Comparison of ENCODE assay signal across 11 cellular contexts in genomic region chr9:129866373-129867137, GRCh38. TPM values are rescaled to one million over a fixed set of nuclear protein-coding genes. Genes with fewer than 3 reads are reported as not detected.
A peak's percentile ranks its signal among the peaks of the same experiment; 100 is the strongest.
DNase-seq lines count a peak whose midpoint lies in the region; ATAC-seq and TF ChIP-seq lines count a peak whose summit lies in the region.
"Had no signal": no experiment of that assay in that cellular context is flagged by ENCODE, and none has a peak within 500 bp of the region (broad histone marks: within the 10 kb centered on the region; RNA-seq: fewer than 3 reads in every experiment).

No MANE protein-coding gene starts in this region.

- CTCF ChIA-PET in activated CD8-positive, alpha-beta memory T cell treated with anti-CD3 and anti-CD28 coated beads, Interleukin-2, amount 10 ng/mL, durations not matched to agents 7 days and 5 days (lab: Charles Lee): interaction anchor here (0.6 to 12.0 kb wide), 3 partner anchors 10 to 22 kb away, joined by 3 to 110 read pairs (median 3); no protein-coding TSS in a partner anchor

- H3K4me3 ChIP-seq in ascending aorta: no peak overlapping the region
- H3K4me3 ChIP-seq: heart right ventricle had no signal

- H3K27ac ChIP-seq in ascending aorta: no peak overlapping the region

- H3K27ac Mint-ChIP-seq in activated CD8-positive, alpha-beta memory T cell treated with anti-CD3 and anti-CD28 coated beads, Interleukin-2, amount 10 ng/mL, durations not matched to agents 7 days and 5 days: peak overlapping the region; percentile 88
- peak overlapping the region; percentile 96 for H3K27ac Mint-ChIP-seq in stimulated activated naive CD8-positive, alpha-beta T cell treated with anti-CD3 and anti-CD28 coated beads, Interleukin-15, Interleukin-2, amounts not matched to agents 100 ng/mL and 50 ng/mL, for 24 hours

- peaks cover 67 to 71% of the 10 kb centered on the region in 2 donors for H3K36me3 ChIP-seq in ascending aorta

- peaks cover 95% of the 10 kb centered on the region for H3K4me1 Mint-ChIP-seq in activated CD8-positive, alpha-beta memory T cell treated with anti-CD3 and anti-CD28 coated beads, Interleukin-2, amount 10 ng/mL, durations not matched to agents 7 days and 5 days
- H3K4me1 Mint-ChIP-seq in stimulated activated naive CD8-positive, alpha-beta T cell treated with anti-CD3 and anti-CD28 coated beads, Interleukin-15, Interleukin-2, amounts not matched to agents 100 ng/mL and 50 ng/mL, for 24 hours (ENCODE audit: low read depth): peaks cover 88% of the 10 kb centered on the region

- H3K27me3 Mint-ChIP-seq in activated CD8-positive, alpha-beta memory T cell treated with anti-CD3 and anti-CD28 coated beads, Interleukin-2, amount 10 ng/mL, durations not matched to agents 7 days and 5 days: no peaks in the 10 kb centered on the region
- no peaks in the 10 kb centered on the region for H3K27me3 Mint-ChIP-seq in stimulated activated naive CD8-positive, alpha-beta T cell treated with anti-CD3 and anti-CD28 coated beads, Interleukin-15, Interleukin-2, amounts not matched to agents 100 ng/mL and 50 ng/mL, for 24 hours

- H3K4me3 Mint-ChIP-seq in activated CD8-positive, alpha-beta memory T cell treated with anti-CD3 and anti-CD28 coated beads, Interleukin-2, amount 10 ng/mL, durations not matched to agents 7 days and 5 days: peak overlapping the region; percentile 2
- peak overlapping the region; percentile 40 for H3K4me3 Mint-ChIP-seq in stimulated activated naive CD8-positive, alpha-beta T cell treated with anti-CD3 and anti-CD28 coated beads, Interleukin-15, Interleukin-2, amounts not matched to agents 100 ng/mL and 50 ng/mL, for 24 hours

- no peaks in the 10 kb centered on the region for H3K9me3 ChIP-seq in ascending aorta
- H3K9me3 ChIP-seq: heart right ventricle had no signal

- no peaks in the 10 kb centered on the region for H3K4me1 ChIP-seq in ascending aorta

- no peaks in the 10 kb centered on the region for H3K27me3 ChIP-seq in ascending aorta
- H3K27me3 ChIP-seq: heart right ventricle had no signal

- ATAC-seq in activated CD8-positive, alpha-beta memory T cell treated with anti-CD3 and anti-CD28 coated beads, Interleukin-2, amount 10 ng/mL, durations not matched to agents 7 days and 5 days: no peak
- ATAC-seq in HG03432 (IDR thresholded peaks at IDR 0.05; ENCODE audit: unreplicated experiment): no peak

- intact Hi-C loops in ascending aorta (cut with DNase I): no loop called here

- H3K9me3 Mint-ChIP-seq in activated CD8-positive, alpha-beta memory T cell treated with anti-CD3 and anti-CD28 coated beads, Interleukin-2, amount 10 ng/mL, durations not matched to agents 7 days and 5 days (ENCODE audit: low read depth): no peaks in the 10 kb centered on the region
- H3K9me3 Mint-ChIP-seq in stimulated activated naive CD8-positive, alpha-beta T cell treated with anti-CD3 and anti-CD28 coated beads, Interleukin-15, Interleukin-2, amounts not matched to agents 100 ng/mL and 50 ng/mL, for 24 hours: no peaks in the 10 kb centered on the region

- DNase-seq in activated T-cell treated with anti-CD3 and anti-CD28 coated beads for 24 hours (ENCODE audit: low read depth) (peak; percentile 22), activated T-cell treated with anti-CD3 and anti-CD28 coated beads for 4 hours (no peak), epidermal melanocyte (ENCODE audit: insufficient read length, low spot score) (peak; percentile 26), NCI-H524 (lab: John Stamatoyannopoulos, UW) (no peak), ascending aorta (ENCODE audit: low spot score in 2 of 2) (no peak)
- DNase-seq in activated CD8-positive, alpha-beta memory T cell treated with anti-CD3 and anti-CD28 coated beads, Interleukin-2, amount 10 ng/mL, durations not matched to agents 7 days and 5 days: no peak
- DNase-seq: heart right ventricle, NCI-H187 treated with DMSO at 0.1 percent for 48 hours, T1000 had no signal

- TF ChIP-seq CTCF in ascending aorta (IDR thresholded peaks at IDR 0.05): no peak

- peaks cover 62% of the 10 kb centered on the region for H3K36me3 Mint-ChIP-seq in activated CD8-positive, alpha-beta memory T cell treated with anti-CD3 and anti-CD28 coated beads, Interleukin-2, amount 10 ng/mL, durations not matched to agents 7 days and 5 days
- peaks cover 49% of the 10 kb centered on the region for H3K36me3 Mint-ChIP-seq in stimulated activated naive CD8-positive, alpha-beta T cell treated with anti-CD3 and anti-CD28 coated beads, Interleukin-15, Interleukin-2, amounts not matched to agents 100 ng/mL and 50 ng/mL, for 24 hours (ENCODE audit: low read depth)

RNA-seq across cellular contexts. Expression of gene USP20, which starts 31.3 kb away (rescaled TPM):
- 100 to 1,000 TPM; 114 to 155 TPM for total RNA-seq in activated CD8-positive, alpha-beta memory T cell treated with anti-CD3 and anti-CD28 coated beads, Interleukin-2, amount 10 ng/mL, durations not matched to agents 7 days and 5 days
- 34.0 TPM for total RNA-seq in ascending aorta

RNA-seq across cellular contexts. Expression of gene C9orf78, which starts 31.5 kb away (rescaled TPM):
- 10 to 100 TPM; 77.7 to 90.2 TPM for total RNA-seq in activated CD8-positive, alpha-beta memory T cell treated with anti-CD3 and anti-CD28 coated beads, Interleukin-2, amount 10 ng/mL, durations not matched to agents 7 days and 5 days
- 19.2 TPM for total RNA-seq in ascending aorta

RNA-seq across cellular contexts. Expression of gene TOR1A, which starts 42.6 kb away (rescaled TPM):
- 10 to 100 TPM; 56.1 to 69.6 TPM for total RNA-seq in activated CD8-positive, alpha-beta memory T cell treated with anti-CD3 and anti-CD28 coated beads, Interleukin-2, amount 10 ng/mL, durations not matched to agents 7 days and 5 days
- total RNA-seq in ascending aorta: 67.7 TPM

Comparison
In these comparisons a context has a peak if more than half of its experiments do, and no peak if none do; other contexts are left out.
1. DNase-seq: peak in activated T-cell treated with anti-CD3 and anti-CD28 coated beads for 24 hours (single experiment) and epidermal melanocyte (single experiment); none in activated T-cell treated with anti-CD3 and anti-CD28 coated beads for 4 hours (single experiment), activated CD8-positive, alpha-beta memory T cell treated with anti-CD3 and anti-CD28 coated beads, Interleukin-2, amount 10 ng/mL, durations not matched to agents 7 days and 5 days (single experiment), NCI-H524 (0 of 2) and ascending aorta (0 of 2).